In the genomic region with DNA sequence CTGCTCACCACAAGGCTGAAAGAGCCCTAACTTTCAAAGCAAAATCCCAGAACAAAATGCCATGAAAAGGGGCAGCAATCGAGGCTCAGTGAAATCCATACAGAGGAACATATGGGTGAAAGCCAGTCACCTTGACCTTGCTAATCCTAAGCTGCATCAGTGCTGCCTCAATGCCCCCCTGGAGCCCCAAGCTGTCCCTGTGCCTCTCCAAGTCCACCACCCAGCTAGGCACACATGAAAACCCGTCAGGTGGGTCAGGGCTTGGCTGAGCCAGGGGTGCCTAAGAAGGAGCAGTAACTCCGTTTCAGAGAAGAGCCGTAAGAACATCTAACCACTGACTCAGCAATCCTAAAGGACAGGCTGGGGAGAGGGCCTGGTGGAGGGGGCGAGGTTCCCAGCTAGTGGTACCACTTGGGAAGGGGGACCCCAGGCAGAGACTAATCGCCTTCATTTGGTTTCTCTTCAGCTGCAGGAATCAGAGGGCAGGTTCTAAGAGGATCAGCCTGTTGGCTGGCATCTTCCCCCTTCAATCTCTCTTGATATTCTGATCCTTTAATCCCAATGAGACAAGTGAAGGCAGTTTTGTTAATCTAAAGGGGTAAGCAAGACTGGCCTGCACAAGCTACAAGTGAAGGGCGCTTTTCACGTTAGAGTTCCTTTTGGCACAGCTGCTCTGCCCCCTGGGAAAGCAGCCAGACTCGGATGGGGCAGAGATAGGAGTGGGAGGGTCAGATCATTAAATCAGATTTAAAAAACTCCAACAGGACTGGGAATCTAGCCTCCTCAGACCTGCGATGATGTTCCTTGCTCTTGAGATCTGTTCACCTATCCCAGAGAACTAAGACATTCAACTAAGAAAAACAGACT, we compare ENCODE assay signal across 14 cellular contexts. TPM values are rescaled to one million over a fixed set of nuclear protein-coding genes. Genes with fewer than 3 reads are reported as not detected.
DNase-seq lines count a peak whose midpoint lies in the region; ATAC-seq and TF ChIP-seq lines count a peak whose summit lies in the region.
"Had no signal": no experiment of that assay in that cellular context is flagged by ENCODE, and none has a peak within 500 bp of the region (broad histone marks: within the 10 kb centered on the region; RNA-seq: fewer than 3 reads in every experiment).

No MANE protein-coding gene starts in this region.

- no peaks in the 10 kb centered on the region for H3K9me3 ChIP-seq in DND-41 (ENCODE audit: insufficient read depth, low read length, severe bottlenecking)
- no peaks in the 10 kb centered on the region for H3K9me3 ChIP-seq in right lobe of liver
- H3K9me3 ChIP-seq: mucosa of descending colon, testis had no signal

- POLR2A ChIA-PET in activated B cell treated with CpG ODN at 0.5 μM for 24 hours (lab: Charles Lee), result interaction anchor here (0.6 to 1.7 kb wide), 7 partner anchors 11 to 72 kb away, joined by 3 to 5 read pairs (median 3); partner anchors contain the start of gene INPP5K

- peaks cover 61% of the 10 kb centered on the region for H3K36me3 Mint-ChIP-seq in activated B cell treated with CpG ODN at 0.5 μM for 24 hours (ENCODE audit: low read depth)
- H3K36me3 Mint-ChIP-seq in stimulated activated naive B cell treated with anti-CD40 and anti-IgM and Interleukin-4, amounts not matched to agents 10 μg/mL and 1 μg/mL and 100 μg/mL, for 72 hours, result peaks cover 42 to 45% of the 10 kb centered on the region in 2 donors

- peaks cover 48% of the 10 kb centered on the region for H3K4me1 Mint-ChIP-seq in activated B cell treated with CpG ODN at 0.5 μM for 24 hours
- peaks cover 43 to 75% of the 10 kb centered on the region in 2 donors for H3K4me1 Mint-ChIP-seq in stimulated activated naive B cell treated with anti-CD40 and anti-IgM and Interleukin-4, amounts not matched to agents 10 μg/mL and 1 μg/mL and 100 μg/mL, for 72 hours

- DNase-seq in DND-41 (no peak), activated B cell treated with CpG ODN at 0.5 μM for 24 hours (no peak), right lobe of liver (peak in 2 of 3 donors; percentile 46 to 49), SW 1271 (lab: John Stamatoyannopoulos, UW) (no peak), amniotic stem cell (lab: John Stamatoyannopoulos, UW) (no peak), CD1c-positive myeloid dendritic cell (ENCODE audit: extremely low spot score) (no peak), HK-2 (ENCODE audit: unreplicated experiment) (no peak)
- no peak for DNase-seq in stimulated activated naive B cell treated with anti-CD40 and anti-IgM and Interleukin-4, amounts not matched to agents 10 μg/mL and 1 μg/mL and 100 μg/mL, for 72 hours
- DNase-seq: activated CD4-positive, alpha-beta T cell treated with anti-CD3 and anti-CD28 coated beads for 1 hour; cerebellar nuclear complex; NCI-H2081; stimulated activated CD4-positive, alpha-beta T cell treated with anti-CD3 and anti-CD28 coated beads, Interleukin-15, amount 100 ng/mL, for 24 hours; testis had no signal

- H3K27ac Mint-ChIP-seq in activated B cell treated with CpG ODN at 0.5 μM for 24 hours, result peak overlapping the region; percentile 84
- H3K27ac Mint-ChIP-seq in stimulated activated naive B cell treated with anti-CD40 and anti-IgM and Interleukin-4, amounts not matched to agents 10 μg/mL and 1 μg/mL and 100 μg/mL, for 72 hours, result peak overlapping the region; percentile 63

- peak overlapping the region; percentile 45 for H3K27ac ChIP-seq in DND-41 (ENCODE audit: low read length)
- peak overlapping the region in 1 of 3 donors; percentile 72 for H3K27ac ChIP-seq in right lobe of liver
- H3K27ac ChIP-seq: testis had no signal

- intact Hi-C loops in activated B cell treated with CpG ODN at 0.5 μM for 24 hours (cut with micrococcal nuclease), result no loop called here
- intact Hi-C loops in right lobe of liver (cut with DNase I), result no loop called here

- TF ChIP-seq POLR2A in right lobe of liver (IDR thresholded peaks at IDR 0.05), result no peak

- H3K79me2 ChIP-seq in DND-41 (ENCODE audit: insufficient read depth, low read length), result peaks cover 90% of the 10 kb centered on the region

- WGBS in right lobe of liver (ENCODE audit: insufficient coverage, low coverage, low lambda C conversion rate, missing lambda C conversion rate), result 23% methylated on average over 8 of the region's 10 CpGs

- no peak overlapping the region for H3K9ac ChIP-seq in DND-41 (ENCODE audit: low read depth, low read length)

- H3K4me1 ChIP-seq in DND-41 (ENCODE audit: insufficient read depth, low read length) (peaks cover 19% of the 10 kb centered on the region), right lobe of liver (peaks cover 0 to 38% (median 20%) of the 10 kb centered on the region in 4 donors)

- peaks cover 92% of the 10 kb centered on the region for H3K36me3 ChIP-seq in DND-41 (ENCODE audit: insufficient read depth, low read length)
- peaks cover 0 to 27% (median 12%) of the 10 kb centered on the region in 4 donors for H3K36me3 ChIP-seq in right lobe of liver

- no peak overlapping the region for H3K4me2 ChIP-seq in DND-41 (ENCODE audit: insufficient read depth, low read length)

- no peak overlapping the region for H2AFZ ChIP-seq in DND-41 (ENCODE audit: low read depth, low read length)

- TF ChIP-seq CTCF in DND-41 (IDR thresholded peaks at IDR 0.05; ENCODE audit: borderline replicate concordance, extremely low read depth, low read length, poor library complexity, severe bottlenecking), result no peak
- TF ChIP-seq CTCF in activated B cell treated with CpG ODN at 0.5 μM for 24 hours (IDR thresholded peaks at IDR 0.05), result no peak
- TF ChIP-seq CTCF in right lobe of liver (IDR thresholded peaks at IDR 0.05), result no peak

- H4K20me1 ChIP-seq in DND-41 (ENCODE audit: insufficient read depth, low read length), result peaks cover 64% of the 10 kb centered on the region

- ATAC-seq in DND-41 (ENCODE audit: insufficient read depth, low read depth), result no peak
- ATAC-seq in activated B cell treated with CpG ODN at 0.5 μM for 24 hours (ENCODE audit: low read depth), result no peak
- ATAC-seq in right lobe of liver, result peak in 3 of 4 donors; percentile 37 to 50 (median 38)
- no peak for ATAC-seq in stimulated activated naive B cell treated with anti-CD40 and anti-IgM and Interleukin-4, amounts not matched to agents 10 μg/mL and 1 μg/mL and 100 μg/mL, for 72 hours (replicated peaks)

- H3K27me3 Mint-ChIP-seq in activated B cell treated with CpG ODN at 0.5 μM for 24 hours, result no peaks in the 10 kb centered on the region
- H3K27me3 Mint-ChIP-seq in stimulated activated naive B cell treated with anti-CD40 and anti-IgM and Interleukin-4, amounts not matched to agents 10 μg/mL and 1 μg/mL and 100 μg/mL, for 72 hours, result no peaks in the 10 kb centered on the region

- H3K27me3 ChIP-seq in DND-41 (ENCODE audit: insufficient read depth, low read length, poor library complexity) (no peaks in the 10 kb centered on the region), right lobe of liver (no peaks in the 10 kb centered on the region)
- H3K27me3 ChIP-seq: testis had no signal

- no peaks in the 10 kb centered on the region for H3K9me3 Mint-ChIP-seq in activated B cell treated with CpG ODN at 0.5 μM for 24 hours
- no peaks in the 10 kb centered on the region for H3K9me3 Mint-ChIP-seq in stimulated activated naive B cell treated with anti-CD40 and anti-IgM and Interleukin-4, amounts not matched to agents 10 μg/mL and 1 μg/mL and 100 μg/mL, for 72 hours

- CTCF ChIA-PET in activated B cell treated with CpG ODN at 0.5 μM for 24 hours (lab: Charles Lee), result interaction anchor here (0.7 to 2.9 kb wide), 4 partner anchors 38 to 90 kb away, joined by 3 to 8 read pairs (median 4); partner anchors contain the start of gene INPP5K

- no peak overlapping the region for H3K4me3 Mint-ChIP-seq in activated B cell treated with CpG ODN at 0.5 μM for 24 hours
- H3K4me3 Mint-ChIP-seq in stimulated activated naive B cell treated with anti-CD40 and anti-IgM and Interleukin-4, amounts not matched to agents 10 μg/mL and 1 μg/mL and 100 μg/mL, for 72 hours, result peak overlapping the region; percentile 21 to 55

- H3K4me3 ChIP-seq in DND-41 (ENCODE audit: low read depth in 1 of 2, low read length in 2 of 2) (no peak overlapping the region), right lobe of liver (no peak overlapping the region)
- H3K4me3 ChIP-seq: mucosa of descending colon, testis had no signal

RNA-seq across cellular contexts. Expression of gene PITPNA, which starts 7.6 kb away (rescaled TPM):
- total RNA-seq in activated B cell treated with CpG ODN at 0.5 μM for 24 hours (97.0 and 113 TPM in 2 replicates), right lobe of liver (10 to 100 TPM; 24.0 to 43.4 (median 29.8) TPM)

RNA-seq across cellular contexts. Expression of gene INPP5K, which starts 38.6 kb away (rescaled TPM):
- total RNA-seq in activated B cell treated with CpG ODN at 0.5 μM for 24 hours, result 46.0 and 50.0 TPM in 2 replicates
- 10 to 100 TPM; 12.7 to 22.6 (median 18.2) TPM for total RNA-seq in right lobe of liver

Comparison
In these comparisons a context has a peak if more than half of its experiments do, and no peak if none do; other contexts are left out.
1. ATAC-seq: peak in right lobe of liver (3 of 4); none in DND-41 (single experiment), activated B cell treated with CpG ODN at 0.5 μM for 24 hours (single experiment) and stimulated activated naive B cell treated with anti-CD40 and anti-IgM and Interleukin-4, amounts not matched to agents 10 μg/mL and 1 μg/mL and 100 μg/mL, for 72 hours (0 of 2).
2. DNase-seq: peak in right lobe of liver (2 of 3); none in DND-41 (single experiment), activated B cell treated with CpG ODN at 0.5 μM for 24 hours (single experiment), stimulated activated naive B cell treated with anti-CD40 and anti-IgM and Interleukin-4, amounts not matched to agents 10 μg/mL and 1 μg/mL and 100 μg/mL, for 72 hours (single experiment), SW 1271 (0 of 2), amniotic stem cell (single experiment), CD1c-positive myeloid dendritic cell (single experiment) and HK-2 (single experiment).